Comparison of ENCODE assay signal across 8 cellular contexts in the genomic region with DNA sequence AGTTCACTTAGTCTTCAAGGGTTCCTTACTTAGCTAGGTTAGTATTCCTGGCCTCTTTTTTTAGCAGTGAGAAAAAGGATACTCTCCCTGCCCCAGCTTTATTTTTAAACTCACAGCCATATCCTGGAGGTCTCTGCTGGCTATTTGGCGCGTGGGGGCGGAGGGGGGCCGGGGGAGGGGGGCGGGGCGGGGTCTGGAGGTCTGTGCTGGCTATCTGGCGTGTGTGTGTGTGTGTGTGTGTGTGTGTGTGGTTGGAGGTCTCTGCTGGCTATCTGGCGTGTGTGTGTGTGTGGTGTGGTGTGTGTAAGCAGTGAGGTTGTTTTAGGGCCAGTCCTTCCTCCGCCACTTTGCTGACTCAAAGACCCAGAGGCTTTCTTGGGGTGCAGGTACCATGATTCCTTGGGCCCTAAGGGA. TPM values are rescaled to one million over a fixed set of nuclear protein-coding genes. Genes with fewer than 3 reads are reported as not detected.
DNase-seq lines count a peak whose midpoint lies in the region; ATAC-seq and TF ChIP-seq lines count a peak whose summit lies in the region.

No MANE protein-coding gene starts in this region.

- no peak for TF ChIP-seq POLR2A in uterus (IDR thresholded peaks at IDR 0.05)

- H3K27me3 ChIP-seq in lower lobe of right lung (ENCODE audit: low read depth): peaks cover 7% of the 10 kb centered on the region
- no peaks in the 10 kb centered on the region for H3K27me3 ChIP-seq in uterus

- peaks cover 32% of the 10 kb centered on the region for H3K27me3 Mint-ChIP-seq in activated naive CD4-positive, alpha-beta T cell treated with anti-CD3 and anti-CD28 coated beads, Interleukin-2, amount 50 U/mL, for 24 hours
- H3K27me3 Mint-ChIP-seq in chondrocyte (ENCODE audit: low read depth): no peaks in the 10 kb centered on the region

- H3K9me3 ChIP-seq in lower lobe of right lung (no peaks in the 10 kb centered on the region), uterus (no peaks in the 10 kb centered on the region)

- intact Hi-C loops in lower lobe of right lung (cut with DNase I): no loop called here
- intact Hi-C loops in uterus (cut with DNase I; ENCODE audit: low total_unique reads): no loop called here

- H3K27ac ChIP-seq in lower lobe of right lung: no peak overlapping the region
- no peak overlapping the region for H3K27ac ChIP-seq in uterus

- DNase-seq in activated naive CD4-positive, alpha-beta T cell (lab: John Stamatoyannopoulos, UW): no peak
- DNase-seq in chondrocyte (ENCODE audit: low spot score) (no peak), lower lobe of right lung (no peak), uterus (no peak), cerebellum (ENCODE audit: low spot score) (no peak), T-helper 9 cell (no peak)

- H3K4me1 Mint-ChIP-seq in activated naive CD4-positive, alpha-beta T cell treated with anti-CD3 and anti-CD28 coated beads, Interleukin-2, amount 50 U/mL, for 24 hours: no peaks in the 10 kb centered on the region
- peaks cover 17% of the 10 kb centered on the region for H3K4me1 Mint-ChIP-seq in chondrocyte (ENCODE audit: low read depth)

- H3K36me3 Mint-ChIP-seq in activated naive CD4-positive, alpha-beta T cell treated with anti-CD3 and anti-CD28 coated beads, Interleukin-2, amount 50 U/mL, for 24 hours: no peaks in the 10 kb centered on the region
- H3K36me3 Mint-ChIP-seq in chondrocyte (ENCODE audit: low read depth): no peaks in the 10 kb centered on the region

- H3K36me3 ChIP-seq in lower lobe of right lung (no peaks in the 10 kb centered on the region), uterus (no peaks in the 10 kb centered on the region)

- H3K9me3 Mint-ChIP-seq in activated naive CD4-positive, alpha-beta T cell treated with anti-CD3 and anti-CD28 coated beads, Interleukin-2, amount 50 U/mL, for 24 hours: peaks cover 4% of the 10 kb centered on the region
- H3K9me3 Mint-ChIP-seq in chondrocyte (ENCODE audit: low read depth): no peaks in the 10 kb centered on the region

- ATAC-seq in lower lobe of right lung (peak; percentile 16 to 37), GM21576 (IDR thresholded peaks at IDR 0.05; ENCODE audit: unreplicated experiment) (no peak)

- H3K4me1 ChIP-seq in lower lobe of right lung: no peaks in the 10 kb centered on the region
- H3K4me1 ChIP-seq in uterus: no peaks in the 10 kb centered on the region

- no peak overlapping the region for H3K27ac Mint-ChIP-seq in activated naive CD4-positive, alpha-beta T cell treated with anti-CD3 and anti-CD28 coated beads, Interleukin-2, amount 50 U/mL, for 24 hours
- peak overlapping the region; percentile 11 for H3K27ac Mint-ChIP-seq in chondrocyte (ENCODE audit: unreplicated experiment)

- peak overlapping the region; percentile 26 for H3K4me3 Mint-ChIP-seq in activated naive CD4-positive, alpha-beta T cell treated with anti-CD3 and anti-CD28 coated beads, Interleukin-2, amount 50 U/mL, for 24 hours
- peak overlapping the region; percentile 74 for H3K4me3 Mint-ChIP-seq in chondrocyte (ENCODE audit: unreplicated experiment)

- no peak for TF ChIP-seq CTCF in chondrocyte (IDR thresholded peaks at IDR 0.05)
- no peak for TF ChIP-seq CTCF in lower lobe of right lung (IDR thresholded peaks at IDR 0.05)
- no peak for TF ChIP-seq CTCF in uterus (IDR thresholded peaks at IDR 0.05)

- H3K4me3 ChIP-seq in lower lobe of right lung (peak overlapping the region; percentile 43), uterus (peak overlapping the region; percentile 38 to 43)

RNA-seq across cellular contexts. Expression of gene PLAAT1, which starts 0.6 kb away (rescaled TPM):
- 0.80 to 2.4 TPM (median 1.6 TPM) in 3 replicates for total RNA-seq in chondrocyte
- total RNA-seq in lower lobe of right lung: not detected
- total RNA-seq in uterus: 1 to 10 TPM in 1 of 4 donors, not detected in 3; 1.4 TPM
- 6.1 TPM for total RNA-seq in cerebellum
